In the genomic region with DNA sequence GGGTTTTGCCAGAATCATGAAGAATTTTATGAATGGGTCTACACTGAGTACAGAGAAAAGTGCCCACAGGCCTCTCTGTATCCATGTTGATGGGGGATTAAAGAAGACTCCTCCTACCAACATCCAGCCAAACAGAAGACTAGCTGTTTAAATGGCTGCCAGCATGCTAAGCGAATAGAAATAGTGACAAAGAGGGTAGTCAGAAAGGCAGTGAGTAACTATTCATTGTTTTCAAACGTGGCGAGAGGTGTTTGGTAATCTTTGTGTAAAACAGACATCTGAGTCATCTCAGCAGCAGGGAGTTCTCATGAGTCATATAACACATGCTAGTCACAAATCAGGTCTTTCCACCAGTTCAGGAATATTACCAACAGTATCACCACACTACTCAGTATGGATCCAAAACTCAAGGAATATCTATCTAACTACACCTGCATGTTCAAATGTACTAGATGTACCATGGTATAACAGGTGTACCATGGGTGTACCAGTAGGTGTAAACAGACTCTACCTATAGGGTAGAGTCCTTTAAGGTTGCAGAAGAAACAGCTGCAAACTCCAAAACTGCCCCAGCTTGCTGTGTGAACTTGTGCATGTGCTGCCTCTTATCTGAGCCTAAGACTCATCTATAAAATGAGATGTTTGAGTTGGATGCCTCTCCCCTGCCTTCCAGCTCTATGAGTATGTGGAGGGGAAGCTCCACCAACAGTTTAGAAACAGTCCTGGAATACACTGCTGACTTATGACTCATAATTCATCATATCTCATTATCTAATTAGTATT, we compare ENCODE assay signal across 8 cellular contexts.
DNase-seq lines count a peak whose midpoint lies in the region; FAIRE-seq and TF ChIP-seq lines count a peak whose summit lies in the region.

No MANE protein-coding gene starts in this region.

- no peak overlapping the region for H3K4me3 Mint-ChIP-seq in MCF 10A (ENCODE audit: unreplicated experiment)
- H3K4me3 Mint-ChIP-seq in T-helper 2 cell treated with Interferon-gamma antibody and Interleukin-4, amounts not matched to agents 5 μg/mL and 100 μg/mL, for 36 hours: no peak overlapping the region

- H3K36me3 Mint-ChIP-seq in MCF 10A (ENCODE audit: insufficient read depth, unreplicated experiment): no peaks in the 10 kb centered on the region
- peaks cover 13% of the 10 kb centered on the region for H3K36me3 Mint-ChIP-seq in T-helper 2 cell treated with Interferon-gamma antibody and Interleukin-4, amounts not matched to agents 5 μg/mL and 100 μg/mL, for 36 hours (ENCODE audit: low read depth)

- H3K4me3 ChIP-seq in breast epithelium: no peak overlapping the region
- H3K4me3 ChIP-seq in dorsolateral prefrontal cortex: no peak overlapping the region

- H3K27ac ChIP-seq in breast epithelium (no peak overlapping the region), dorsolateral prefrontal cortex (peak overlapping the region in 13 of 59 donors; percentile 4 to 78 (median 45))

- DNase-seq in MCF 10A (ENCODE audit: unreplicated experiment): peak; percentile 99
- no peak for DNase-seq in breast epithelium (ENCODE audit: low spot score in 2 of 2)
- DNase-seq in T-helper 2 cell treated with Interferon-gamma antibody and Interleukin-4, amounts not matched to agents 5 μg/mL and 100 μg/mL, for 36 hours (ENCODE audit: low spot score): peak; percentile 41
- DNase-seq in hepatic stellate cell (ENCODE audit: low spot score): peak; percentile 70
- DNase-seq in urothelium cell line (ENCODE audit: low spot score): peak; percentile 90
- DNase-seq in OCI-M1 (lab: John Stamatoyannopoulos, UW): no peak
- DNase-seq in NCI-H1436 (lab: John Stamatoyannopoulos, UW): no peak
- no peak for DNase-seq in dorsolateral prefrontal cortex

- TF ChIP-seq CTCF in MCF 10A (IDR thresholded peaks at IDR 0.05; ENCODE audit: unreplicated experiment): no peak
- no peak for TF ChIP-seq CTCF in breast epithelium (IDR thresholded peaks at IDR 0.05)
- TF ChIP-seq CTCF in dorsolateral prefrontal cortex (IDR thresholded peaks at IDR 0.05 in 54 of 56, conservative IDR thresholded peaks at IDR 0.05 in 2 of 56; ENCODE audit: low read depth in 1 of 56, partially characterized antibody in 56 of 56): no peak

- POLR2A ChIA-PET in MCF 10A (lab: Yijun Ruan, JAX): interaction anchor here (0.6 to 6.6 kb wide), 21 partner anchors 10 to 754 kb away, joined by 3 to 81 read pairs (median 5); partner anchors contain the start of genes APIP, CD44 and PDHX

- H3K27me3 ChIP-seq in breast epithelium (no peaks in the 10 kb centered on the region), dorsolateral prefrontal cortex (no peaks in the 10 kb centered on the region)

- CTCF ChIA-PET in MCF 10A (lab: Yijun Ruan, JAX): interaction anchor here (0.5 to 1.7 kb wide), 7 partner anchors 12 to 408 kb away, joined by 3 to 6 read pairs (median 3); no protein-coding TSS in a partner anchor

- no TSS peak for BruUV-seq in MCF 10A (replicated peaks; lab: Mats Ljungman, UMichigan)

- H3K27ac Mint-ChIP-seq in MCF 10A (ENCODE audit: low read depth, unreplicated experiment): peak overlapping the region; percentile 39
- no peak overlapping the region for H3K27ac Mint-ChIP-seq in T-helper 2 cell treated with Interferon-gamma antibody and Interleukin-4, amounts not matched to agents 5 μg/mL and 100 μg/mL, for 36 hours

- no peaks in the 10 kb centered on the region for H3K4me1 ChIP-seq in breast epithelium

- no peaks in the 10 kb centered on the region for H3K9me3 Mint-ChIP-seq in MCF 10A (ENCODE audit: unreplicated experiment)
- H3K9me3 Mint-ChIP-seq in T-helper 2 cell treated with Interferon-gamma antibody and Interleukin-4, amounts not matched to agents 5 μg/mL and 100 μg/mL, for 36 hours: peaks cover 35% of the 10 kb centered on the region

- H3K4me1 Mint-ChIP-seq in MCF 10A (ENCODE audit: insufficient read depth, unreplicated experiment): peaks cover 23% of the 10 kb centered on the region
- peaks cover 34% of the 10 kb centered on the region for H3K4me1 Mint-ChIP-seq in T-helper 2 cell treated with Interferon-gamma antibody and Interleukin-4, amounts not matched to agents 5 μg/mL and 100 μg/mL, for 36 hours (ENCODE audit: low read depth)

- TF ChIP-seq POLR2A in breast epithelium (IDR thresholded peaks at IDR 0.05): no peak

- H3K9me3 ChIP-seq in breast epithelium: no peaks in the 10 kb centered on the region

- intact Hi-C loops in MCF 10A (cut with micrococcal nuclease): no loop called here
- intact Hi-C loops in breast epithelium (cut with DNase I; ENCODE audit: low total_unique reads): no loop called here
- intact Hi-C loops in dorsolateral prefrontal cortex (cut with DNase I): no loop called here

- H3K27me3 Mint-ChIP-seq in MCF 10A (ENCODE audit: insufficient read depth, unreplicated experiment): no peaks in the 10 kb centered on the region
- H3K27me3 Mint-ChIP-seq in T-helper 2 cell treated with Interferon-gamma antibody and Interleukin-4, amounts not matched to agents 5 μg/mL and 100 μg/mL, for 36 hours (ENCODE audit: low read depth): no peaks in the 10 kb centered on the region

- H3K36me3 ChIP-seq in breast epithelium: no peaks in the 10 kb centered on the region

- no peak for FAIRE-seq in urothelium cell line (lab: Jason Lieb, UNC)

Comparison
In these comparisons a context has a peak if more than half of its experiments do, and no peak if none do; other contexts are left out.
1. DNase-seq: peak in MCF 10A (single experiment), T-helper 2 cell treated with Interferon-gamma antibody and Interleukin-4, amounts not matched to agents 5 μg/mL and 100 μg/mL, for 36 hours (single experiment), hepatic stellate cell (single experiment) and urothelium cell line (single experiment); none in breast epithelium (0 of 2), OCI-M1 (single experiment), NCI-H1436 (single experiment) and dorsolateral prefrontal cortex (0 of 10).